23 cellular contexts compared by ENCODE assay signal in the genomic region with DNA sequence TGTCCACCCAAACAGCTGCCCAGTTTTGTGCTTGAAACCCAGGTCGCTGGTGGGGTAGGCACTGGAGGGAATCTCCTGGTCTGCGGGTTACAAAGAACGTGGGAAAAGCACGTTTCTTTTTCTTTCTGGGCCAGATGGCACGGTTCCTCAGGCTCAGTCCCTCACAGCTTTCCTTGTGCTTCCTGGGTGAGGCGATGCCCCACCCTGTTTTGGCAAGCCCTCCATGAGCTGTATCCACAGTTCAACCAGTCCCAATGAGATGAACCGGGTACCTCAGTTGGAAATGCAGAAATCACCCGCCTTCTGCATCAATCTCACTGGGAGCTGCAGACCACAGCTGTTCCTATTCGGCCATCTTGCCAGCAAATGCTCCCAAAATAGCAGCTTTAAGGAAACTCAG. TPM values are rescaled to one million over a fixed set of nuclear protein-coding genes. Genes with fewer than 3 reads are reported as not detected.
DNase-seq lines count a peak whose midpoint lies in the region; ATAC-seq, FAIRE-seq and TF ChIP-seq lines count a peak whose summit lies in the region.
"Had no signal": no experiment of that assay in that cellular context is flagged by ENCODE, and none has a peak within 500 bp of the region (broad histone marks: within the 10 kb centered on the region; RNA-seq: fewer than 3 reads in every experiment).

No MANE protein-coding gene starts in this region.

- H3K14ac ChIP-seq in neuronal stem cell (ENCODE audit: low read length): no peak overlapping the region

- TF ChIP-seq POLR2A in Peyer's patch (IDR thresholded peaks at IDR 0.05): no peak

- no peak overlapping the region for H2BK12ac ChIP-seq in neuronal stem cell (ENCODE audit: low read length)

- WGBS in neuronal stem cell (ENCODE audit: extremely low coverage in 2 of 2, insufficient read length in 2 of 2, insufficient replicate concordance in 1 of 2), 2 donors: no CpG with 5 or more reads among the region's 9 CpGs

- no peak for FAIRE-seq in D721Med (lab: Jason Lieb, UNC)
- FAIRE-seq: GM12892 had no signal

- no peaks in the 10 kb centered on the region for H3K27me3 ChIP-seq in duodenal mucosa (ENCODE audit: control insufficient read depth in 1 of 2, insufficient read depth in 2 of 2, low read length in 2 of 2)
- no peaks in the 10 kb centered on the region for H3K27me3 ChIP-seq in neuronal stem cell (ENCODE audit: control insufficient read depth in 3 of 3, insufficient read depth in 3 of 3, low read depth in 1 of 3, low read length in 3 of 3)
- H3K27me3 ChIP-seq in Peyer's patch: no peaks in the 10 kb centered on the region
- H3K27me3 ChIP-seq: left lung, vagina had no signal

- H3K23ac ChIP-seq in neuronal stem cell (ENCODE audit: low read depth, low read length, poor library complexity): no peak overlapping the region

- peak overlapping the region; percentile 11 to 22 for H3K4me3 ChIP-seq in duodenal mucosa (ENCODE audit: low read depth in 1 of 2, low read length in 2 of 2)
- no peak overlapping the region for H3K4me3 ChIP-seq in neuronal stem cell (ENCODE audit: low read length in 2 of 2)
- H3K4me3 ChIP-seq in Peyer's patch: no peak overlapping the region
- H3K4me3 ChIP-seq: left lung, vagina had no signal

- no peak overlapping the region for H2BK5ac ChIP-seq in neuronal stem cell (ENCODE audit: low read length)

- no peak for ATAC-seq in HG03571 (IDR thresholded peaks at IDR 0.05; ENCODE audit: unreplicated experiment)
- no peak for ATAC-seq in Right ventricle myocardium superior (ENCODE audit: poor library complexity)
- ATAC-seq: activated naive CD8-positive, alpha-beta T cell treated with anti-CD3 and anti-CD28 coated beads, Interleukin-2, amount 50 U/mL, for 24 hours; activated T-cell treated with anti-CD3 and anti-CD28 coated beads, Interleukin-2, amount 50 U/mL, for 4 hours; left lung; natural killer cell had no signal

- intact Hi-C loops in Right ventricle myocardium superior (cut with DNase I): no loop called here

- H3K79me1 ChIP-seq in neuronal stem cell (ENCODE audit: low read depth, low read length): no peaks in the 10 kb centered on the region

- TF ChIP-seq CTCF in Peyer's patch (IDR thresholded peaks at IDR 0.05) (no peak), D721Med (IDR thresholded peaks at IDR 0.05; ENCODE audit: insufficient read depth, missing control alignments) (no peak)

- no peak overlapping the region for H3K4me2 ChIP-seq in neuronal stem cell (ENCODE audit: insufficient read depth, low read length, poor library complexity, severe bottlenecking)

- peak overlapping the region; percentile 74 for H2AFZ ChIP-seq in neuronal stem cell (ENCODE audit: low read length)

- no peak overlapping the region for H2BK15ac ChIP-seq in neuronal stem cell (ENCODE audit: low read length)

- H3K36me3 ChIP-seq in duodenal mucosa (ENCODE audit: control insufficient read depth in 1 of 2, insufficient read depth in 2 of 2, low read length in 2 of 2) (no peaks in the 10 kb centered on the region), neuronal stem cell (replicated peaks in 1 of 2; ENCODE audit: control insufficient read depth in 2 of 2, insufficient read depth in 2 of 2, low read length in 2 of 2) (no peaks in the 10 kb centered on the region), Peyer's patch (no peaks in the 10 kb centered on the region)
- H3K36me3 ChIP-seq: left lung, vagina had no signal

- no peak overlapping the region for H3K4ac ChIP-seq in neuronal stem cell (ENCODE audit: low read length)

- H3K4me1 ChIP-seq in duodenal mucosa (ENCODE audit: control insufficient read depth in 1 of 2, insufficient read depth in 2 of 2, low read length in 2 of 2) (no peaks in the 10 kb centered on the region), neuronal stem cell (ENCODE audit: control insufficient read depth in 2 of 2, insufficient read depth in 1 of 2, low read depth in 1 of 2, low read length in 2 of 2) (no peaks in the 10 kb centered on the region), Peyer's patch (no peaks in the 10 kb centered on the region)
- H3K4me1 ChIP-seq: left lung, vagina had no signal

- H2BK120ac ChIP-seq in neuronal stem cell (ENCODE audit: low read depth, low read length): no peak overlapping the region

- no peak overlapping the region for H4K91ac ChIP-seq in neuronal stem cell (ENCODE audit: low read depth, low read length, poor library complexity)

- H3K9me3 ChIP-seq in duodenal mucosa (ENCODE audit: control insufficient read depth in 1 of 2, low read length in 2 of 2): no peaks in the 10 kb centered on the region
- peaks cover 0 to 2% of the 10 kb centered on the region in 2 donors for H3K9me3 ChIP-seq in neuronal stem cell (replicated peaks in 1 of 2; ENCODE audit: control insufficient read depth in 2 of 2, insufficient read depth in 1 of 2, low read depth in 1 of 2, low read length in 2 of 2)
- H3K9me3 ChIP-seq in Peyer's patch: no peaks in the 10 kb centered on the region
- H3K9me3 ChIP-seq: left lung had no signal

- H2AK5ac ChIP-seq in neuronal stem cell (ENCODE audit: low read depth, low read length): no peak overlapping the region

- H3K9ac ChIP-seq in duodenal mucosa (ENCODE audit: low read depth in 1 of 2, low read length in 2 of 2) (no peak overlapping the region), neuronal stem cell (ENCODE audit: low read depth, low read length, poor library complexity) (no peak overlapping the region)

- no peak overlapping the region for H3K18ac ChIP-seq in neuronal stem cell (ENCODE audit: low read length)

- H3K27ac ChIP-seq in duodenal mucosa (ENCODE audit: low read depth, low read length) (no peak overlapping the region), neuronal stem cell (replicated peaks; ENCODE audit: low read length) (no peak overlapping the region), Peyer's patch (no peak overlapping the region)
- H3K27ac ChIP-seq: left lung, vagina, VCaP had no signal

- H4K8ac ChIP-seq in neuronal stem cell (ENCODE audit: low read depth, low read length): no peak overlapping the region

- DNase-seq in H4 (ENCODE audit: low spot score): peak; percentile 10
- DNase-seq in NCI-H446 treated with DMSO at 0.1 percent for 48 hours (lab: John Stamatoyannopoulos, UW): peak; percentile 91
- no peak for DNase-seq in neuronal stem cell (ENCODE audit: low spot score)
- DNase-seq in Right ventricle myocardium superior: no peak
- DNase-seq in Peyer's patch: no peak
- no peak for DNase-seq in D721Med (ENCODE audit: insufficient read length, low spot score)
- DNase-seq: activated CD4-positive, alpha-beta T cell treated with anti-CD3 and anti-CD28 coated beads for 4 hours; activated gamma-delta T cell treated with Interleukin-2 at 50 U/mL for 16 hours; activated naive CD8-positive, alpha-beta T cell treated with anti-CD3 and anti-CD28 coated beads, Interleukin-2, amount 50 U/mL, for 24 hours; activated T-cell treated with anti-CD3 and anti-CD28 coated beads, Interleukin-2, amount 50 U/mL, for 4 hours; dermis blood vessel endothelial cell; hypothalamus; immature natural killer cell; left lung; natural killer cell; NCI-H1417; NCI-H526 treated with DMSO at 0.1 percent for 48 hours had no signal

RNA-seq across cellular contexts. Expression of a gene that starts 51.4 kb away (rescaled TPM):
- 2.6 and 4.0 TPM in 2 replicates for total RNA-seq in H4 (2014; rRNA removed; shearing (Covaris generic))
- 15.7 TPM for polyA plus RNA-seq in neuronal stem cell (2013, experiment 1 of 2)
- polyA plus RNA-seq in neuronal stem cell (2013, experiment 2 of 2): 15.6 TPM
- total RNA-seq in Right ventricle myocardium superior: 3.7 TPM
- 10 to 100 TPM in 1 of 4 donors, 1 to 10 TPM in 3; 7.0 to 19.8 (median 8.5) TPM for total RNA-seq in Peyer's patch
- polyA plus RNA-seq: IgD-negative memory B cell, immature natural killer cell had no signal

Comparison
In these comparisons a context has a peak if more than half of its experiments do, and no peak if none do; other contexts are left out.
1. DNase-seq: peak in H4 (single experiment) and NCI-H446 treated with DMSO at 0.1 percent for 48 hours (single experiment); none in neuronal stem cell (single experiment), Right ventricle myocardium superior (single experiment), Peyer's patch (0 of 3) and D721Med (single experiment).
2. H3K4me3 ChIP-seq: peak in duodenal mucosa (2 of 2); none in neuronal stem cell (0 of 2) and Peyer's patch (0 of 4).